ENCODE assay signal across 28 cellular contexts in the genomic region with DNA sequence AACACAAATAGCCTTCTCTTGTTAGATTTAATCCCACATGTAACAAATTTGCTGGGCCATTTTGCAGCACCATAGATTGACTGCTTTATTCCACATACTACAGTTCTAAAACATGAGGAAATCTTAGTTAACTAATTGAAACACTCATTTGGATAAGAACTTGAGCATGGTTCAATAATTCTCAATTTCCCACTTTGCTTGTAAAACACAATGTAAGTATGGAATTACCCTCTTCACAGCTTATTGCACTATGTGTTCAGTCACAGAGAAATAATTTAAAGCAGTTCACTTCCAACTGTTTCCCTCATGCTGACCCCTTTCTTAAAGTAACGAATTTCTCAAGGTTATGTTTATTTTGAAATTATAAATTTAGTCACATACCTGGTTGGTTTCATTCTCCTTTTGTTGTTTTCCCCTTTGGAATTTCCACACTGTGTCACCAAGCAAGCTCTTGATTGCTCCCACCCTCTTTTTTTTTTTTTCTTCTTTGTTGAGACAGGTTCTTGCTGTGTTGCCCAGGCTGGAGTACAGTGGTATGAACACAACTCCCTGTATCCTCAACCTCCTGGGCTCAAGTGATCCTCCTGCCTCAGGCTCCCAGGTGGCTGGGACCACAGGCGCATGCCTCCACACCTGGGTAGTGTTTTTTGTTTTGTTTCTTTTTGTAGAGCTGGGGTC.
A peak's percentile ranks its signal among the peaks of the same experiment; 100 is the strongest.
DNase-seq lines count a peak whose midpoint lies in the region; ATAC-seq, FAIRE-seq and TF ChIP-seq lines count a peak whose summit lies in the region.
"Had no signal": no experiment of that assay in that cellular context is flagged by ENCODE, and none has a peak within 500 bp of the region (broad histone marks: within the 10 kb centered on the region; RNA-seq: fewer than 3 reads in every experiment).

No MANE protein-coding gene starts in this region.

- no peak overlapping the region for H3K4me2 ChIP-seq in Karpas-422 (ENCODE audit: low read depth, low read length, poor library complexity, severe bottlenecking)
- H3K4me2 ChIP-seq: KMS-11, PC-9 had no signal

- H2AFZ ChIP-seq in Karpas-422 (ENCODE audit: low read length): no peak overlapping the region
- H2AFZ ChIP-seq: PC-9 had no signal

- H3K79me2 ChIP-seq in Karpas-422 (ENCODE audit: low read length): no peaks in the 10 kb centered on the region

- ATAC-seq in upper lobe of right lung (no peak), heart right ventricle (no peak)
- ATAC-seq: HCT116 had no signal

- no peak overlapping the region for H3K27ac ChIP-seq in Karpas-422 (ENCODE audit: low read length)
- no peak overlapping the region for H3K27ac ChIP-seq in esophagus squamous epithelium
- no peak overlapping the region for H3K27ac ChIP-seq in upper lobe of right lung
- no peak overlapping the region for H3K27ac ChIP-seq in heart right ventricle
- H3K27ac ChIP-seq: C4-2B, HL-60, KMS-11, PC-9, SJSA1 had no signal

- intact Hi-C loops in CD14-positive monocyte (cut with micrococcal nuclease) (no loop called here), esophagus squamous epithelium (cut with DNase I) (no loop called here), upper lobe of right lung (cut with DNase I) (no loop called here), heart right ventricle (cut with DNase I) (no loop called here)

- H3K4me3 Mint-ChIP-seq in CD14-positive monocyte: no peak overlapping the region
- H3K4me3 Mint-ChIP-seq: CD8-positive, alpha-beta memory T cell; IgD-negative memory B cell had no signal

- peaks cover 4 to 7% of the 10 kb centered on the region in 2 donors for H3K36me3 Mint-ChIP-seq in CD14-positive monocyte

- WGBS in esophagus squamous epithelium, 2 donors: 86 to 90% methylated on average over 2 of the region's 2 CpGs
- 90 to 97% methylated on average over 2 of the region's 2 CpGs for WGBS in heart right ventricle, 2 donors

- H3K9me3 Mint-ChIP-seq in CD14-positive monocyte: no peaks in the 10 kb centered on the region
- H3K9me3 Mint-ChIP-seq: CD8-positive, alpha-beta memory T cell; IgD-negative memory B cell had no signal

- H3K4me3 ChIP-seq in Karpas-422 (ENCODE audit: low read length): no peak overlapping the region
- H3K4me3 ChIP-seq in bronchial epithelial cell (ENCODE audit: low read depth, low read length): no peak overlapping the region
- no peak overlapping the region for H3K4me3 ChIP-seq in esophagus squamous epithelium
- H3K4me3 ChIP-seq in upper lobe of right lung: no peak overlapping the region
- H3K4me3 ChIP-seq in heart right ventricle: no peak overlapping the region
- H3K4me3 ChIP-seq: PC-9, SJSA1 had no signal

- H3K27me3 Mint-ChIP-seq in CD14-positive monocyte (ENCODE audit: low read depth in 3 of 3): no peaks in the 10 kb centered on the region
- H3K27me3 Mint-ChIP-seq: CD8-positive, alpha-beta memory T cell; IgD-negative memory B cell had no signal

- peaks cover 2% of the 10 kb centered on the region for H3K4me1 Mint-ChIP-seq in CD14-positive monocyte
- H3K4me1 Mint-ChIP-seq: CD8-positive, alpha-beta memory T cell had no signal

- no peaks in the 10 kb centered on the region for H3K4me1 ChIP-seq in Karpas-422 (ENCODE audit: low read length)
- H3K4me1 ChIP-seq in esophagus squamous epithelium: no peaks in the 10 kb centered on the region
- no peaks in the 10 kb centered on the region for H3K4me1 ChIP-seq in upper lobe of right lung
- no peaks in the 10 kb centered on the region for H3K4me1 ChIP-seq in heart right ventricle

- H3K27ac Mint-ChIP-seq in CD14-positive monocyte: no peak overlapping the region
- H3K27ac Mint-ChIP-seq: IgD-negative memory B cell had no signal

- no peaks in the 10 kb centered on the region for H3K9me3 ChIP-seq in Karpas-422 (ENCODE audit: low read length)
- no peaks in the 10 kb centered on the region for H3K9me3 ChIP-seq in esophagus squamous epithelium
- H3K9me3 ChIP-seq in upper lobe of right lung: no peaks in the 10 kb centered on the region
- H3K9me3 ChIP-seq in heart right ventricle: no peaks in the 10 kb centered on the region
- H3K9me3 ChIP-seq: SJSA1 had no signal

- H3K36me3 ChIP-seq in Karpas-422 (ENCODE audit: insufficient read depth, low read length) (no peaks in the 10 kb centered on the region), bronchial epithelial cell (ENCODE audit: control insufficient read depth, insufficient read depth, low read length) (no peaks in the 10 kb centered on the region), esophagus squamous epithelium (no peaks in the 10 kb centered on the region), upper lobe of right lung (no peaks in the 10 kb centered on the region), heart right ventricle (no peaks in the 10 kb centered on the region)
- H3K36me3 ChIP-seq: SJSA1 had no signal

- H3K9ac ChIP-seq in Karpas-422 (ENCODE audit: low read length): no peak overlapping the region
- H3K9ac ChIP-seq: KMS-11 had no signal

- H3K9me2 ChIP-seq in Karpas-422 (replicated peaks; ENCODE audit: insufficient read depth, low read length): no peaks in the 10 kb centered on the region

- H3K27me3 ChIP-seq in Karpas-422 (ENCODE audit: low read length) (no peaks in the 10 kb centered on the region), bronchial epithelial cell (ENCODE audit: control insufficient read depth, insufficient read depth, low read length) (no peaks in the 10 kb centered on the region), esophagus squamous epithelium (no peaks in the 10 kb centered on the region), upper lobe of right lung (no peaks in the 10 kb centered on the region), heart right ventricle (no peaks in the 10 kb centered on the region)
- H3K27me3 ChIP-seq: SJSA1 had no signal

- TF ChIP-seq POLR2A in esophagus squamous epithelium (IDR thresholded peaks at IDR 0.05): no peak

- TF ChIP-seq CTCF in CD14-positive monocyte (IDR thresholded peaks at IDR 0.05) (peak; percentile 11), D721Med (IDR thresholded peaks at IDR 0.05; ENCODE audit: insufficient read depth, missing control alignments) (no peak), bronchial epithelial cell (IDR thresholded peaks at IDR 0.05; ENCODE audit: insufficient read depth, low read length, severe bottlenecking) (no peak), esophagus squamous epithelium (IDR thresholded peaks at IDR 0.05) (no peak), upper lobe of right lung (IDR thresholded peaks at IDR 0.05) (no peak), heart right ventricle (IDR thresholded peaks at IDR 0.05) (no peak)

- FAIRE-seq in D721Med (lab: Jason Lieb, UNC) (peak; percentile 77), bronchial epithelial cell (lab: Jason Lieb, UNC) (no peak)
- FAIRE-seq: GM18507, H1 had no signal

- 0 out of 2 replicates have a peak, but pooled peaks cover 9% of the 10 kb centered on the region for H4K20me1 ChIP-seq in Karpas-422 (ENCODE audit: insufficient read depth, low read depth, low read length)

- DNase-seq in CD14-positive monocyte (ENCODE audit: low spot score) (no peak), D721Med (ENCODE audit: insufficient read length, low spot score) (no peak), Karpas-422 (peak; percentile 7), bronchial epithelial cell (ENCODE audit: low read depth) (peak; percentile 16), esophagus squamous epithelium (lab: John Stamatoyannopoulos, UW) (no peak), nucleus accumbens (lab: John Stamatoyannopoulos, UW) (no peak), upper lobe of right lung (no peak), heart right ventricle (no peak)
- DNase-seq: CD8-positive, alpha-beta memory T cell; DMS153; NCI-H1092 treated with DMSO at 0.1 percent for 48 hours; NCI-H146; NCI-H1930; NCI-H2107; NCI-H226; NCI-H524; NCI-H774; PC-9; Right ventricle myocardium superior; RPMI8226 had no signal

Comparison
In these comparisons a context has a peak if more than half of its experiments do, and no peak if none do; other contexts are left out.
1. DNase-seq: peak in Karpas-422 (single experiment) and bronchial epithelial cell (single experiment); none in CD14-positive monocyte (single experiment), D721Med (single experiment), esophagus squamous epithelium (single experiment), nucleus accumbens (0 of 56), upper lobe of right lung (single experiment) and heart right ventricle (0 of 2).